In the genomic region with DNA sequence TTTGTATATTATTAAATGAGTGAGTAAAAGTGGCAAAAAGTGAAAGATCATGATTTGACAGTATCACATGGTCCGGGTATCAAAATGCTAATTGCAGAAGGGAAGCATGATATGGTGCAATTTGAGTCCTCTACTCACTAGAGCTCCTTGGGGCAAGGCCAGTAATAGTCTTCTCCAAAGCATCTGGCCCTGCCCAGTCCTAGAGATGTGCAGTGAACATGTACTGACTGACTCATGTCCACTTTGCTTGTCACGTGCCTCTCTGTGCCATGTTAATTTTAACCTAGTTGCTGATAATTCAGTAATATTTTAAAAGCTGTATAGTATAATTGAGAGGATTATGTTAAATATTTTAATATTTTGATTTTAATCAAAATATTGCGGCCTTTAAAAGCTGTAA, we compare ENCODE assay signal across 1 cellular context.
TF ChIP-seq lines count a peak whose summit lies in the region.

No MANE protein-coding gene starts in this region.

TF ChIP-seq in IMR-90, 13 proteins besides CTCF, POLR2A, EP300 and RAD21:
- TF ChIP-seq CEBPB (IDR thresholded peaks at IDR 0.05; ENCODE audit: low read depth, low read length) (peak; percentile 36; the same call in 1 of the 2 replicates), CHD1 (IDR thresholded peaks at IDR 0.05; ENCODE audit: low read depth, low read length) (no peak)
